In the genomic region with DNA sequence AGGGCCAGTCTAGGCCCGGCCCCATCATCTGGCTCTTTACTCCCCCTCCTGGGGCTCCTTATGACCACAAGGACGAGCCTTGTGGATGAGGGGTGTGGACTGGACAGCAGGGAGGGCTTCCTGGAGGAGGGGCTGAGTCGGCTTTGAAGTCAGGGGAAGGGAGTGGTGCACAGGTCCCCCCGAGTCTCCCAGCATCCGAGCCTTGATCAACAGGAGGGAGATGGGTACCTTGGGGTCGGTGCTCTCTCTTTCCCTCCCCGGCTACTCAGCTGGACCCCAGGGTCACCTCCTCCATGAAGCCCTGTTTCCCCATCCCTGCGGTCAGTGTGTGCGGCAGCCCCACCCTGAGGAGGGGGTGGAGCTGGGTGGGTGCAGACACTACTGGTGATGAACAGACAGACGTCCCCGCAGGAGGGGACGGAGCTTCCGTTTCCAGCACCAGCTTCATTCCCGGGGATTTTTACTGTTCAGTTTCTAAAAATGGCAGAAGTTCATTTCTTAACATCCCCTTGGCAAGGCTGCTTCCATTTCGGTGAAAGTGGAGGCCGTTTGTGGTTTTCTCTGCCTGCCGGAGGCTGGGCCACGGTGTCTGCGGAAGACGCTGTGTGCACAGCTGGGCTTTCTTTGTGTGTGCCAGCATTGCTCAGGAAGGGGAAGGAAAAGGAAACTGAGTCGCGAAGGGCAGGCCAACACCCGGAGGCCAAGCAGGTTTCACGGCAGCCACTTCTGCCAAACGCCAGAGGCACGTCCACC, we compare ENCODE assay signal across 1 cellular context.
TF ChIP-seq lines count a peak whose summit lies in the region.

No MANE protein-coding gene starts in this region.

TF ChIP-seq in H1, 55 proteins besides CTCF, POLR2A, EP300 and RAD21 (continued from another document):
- TF ChIP-seq, protein P1, sequence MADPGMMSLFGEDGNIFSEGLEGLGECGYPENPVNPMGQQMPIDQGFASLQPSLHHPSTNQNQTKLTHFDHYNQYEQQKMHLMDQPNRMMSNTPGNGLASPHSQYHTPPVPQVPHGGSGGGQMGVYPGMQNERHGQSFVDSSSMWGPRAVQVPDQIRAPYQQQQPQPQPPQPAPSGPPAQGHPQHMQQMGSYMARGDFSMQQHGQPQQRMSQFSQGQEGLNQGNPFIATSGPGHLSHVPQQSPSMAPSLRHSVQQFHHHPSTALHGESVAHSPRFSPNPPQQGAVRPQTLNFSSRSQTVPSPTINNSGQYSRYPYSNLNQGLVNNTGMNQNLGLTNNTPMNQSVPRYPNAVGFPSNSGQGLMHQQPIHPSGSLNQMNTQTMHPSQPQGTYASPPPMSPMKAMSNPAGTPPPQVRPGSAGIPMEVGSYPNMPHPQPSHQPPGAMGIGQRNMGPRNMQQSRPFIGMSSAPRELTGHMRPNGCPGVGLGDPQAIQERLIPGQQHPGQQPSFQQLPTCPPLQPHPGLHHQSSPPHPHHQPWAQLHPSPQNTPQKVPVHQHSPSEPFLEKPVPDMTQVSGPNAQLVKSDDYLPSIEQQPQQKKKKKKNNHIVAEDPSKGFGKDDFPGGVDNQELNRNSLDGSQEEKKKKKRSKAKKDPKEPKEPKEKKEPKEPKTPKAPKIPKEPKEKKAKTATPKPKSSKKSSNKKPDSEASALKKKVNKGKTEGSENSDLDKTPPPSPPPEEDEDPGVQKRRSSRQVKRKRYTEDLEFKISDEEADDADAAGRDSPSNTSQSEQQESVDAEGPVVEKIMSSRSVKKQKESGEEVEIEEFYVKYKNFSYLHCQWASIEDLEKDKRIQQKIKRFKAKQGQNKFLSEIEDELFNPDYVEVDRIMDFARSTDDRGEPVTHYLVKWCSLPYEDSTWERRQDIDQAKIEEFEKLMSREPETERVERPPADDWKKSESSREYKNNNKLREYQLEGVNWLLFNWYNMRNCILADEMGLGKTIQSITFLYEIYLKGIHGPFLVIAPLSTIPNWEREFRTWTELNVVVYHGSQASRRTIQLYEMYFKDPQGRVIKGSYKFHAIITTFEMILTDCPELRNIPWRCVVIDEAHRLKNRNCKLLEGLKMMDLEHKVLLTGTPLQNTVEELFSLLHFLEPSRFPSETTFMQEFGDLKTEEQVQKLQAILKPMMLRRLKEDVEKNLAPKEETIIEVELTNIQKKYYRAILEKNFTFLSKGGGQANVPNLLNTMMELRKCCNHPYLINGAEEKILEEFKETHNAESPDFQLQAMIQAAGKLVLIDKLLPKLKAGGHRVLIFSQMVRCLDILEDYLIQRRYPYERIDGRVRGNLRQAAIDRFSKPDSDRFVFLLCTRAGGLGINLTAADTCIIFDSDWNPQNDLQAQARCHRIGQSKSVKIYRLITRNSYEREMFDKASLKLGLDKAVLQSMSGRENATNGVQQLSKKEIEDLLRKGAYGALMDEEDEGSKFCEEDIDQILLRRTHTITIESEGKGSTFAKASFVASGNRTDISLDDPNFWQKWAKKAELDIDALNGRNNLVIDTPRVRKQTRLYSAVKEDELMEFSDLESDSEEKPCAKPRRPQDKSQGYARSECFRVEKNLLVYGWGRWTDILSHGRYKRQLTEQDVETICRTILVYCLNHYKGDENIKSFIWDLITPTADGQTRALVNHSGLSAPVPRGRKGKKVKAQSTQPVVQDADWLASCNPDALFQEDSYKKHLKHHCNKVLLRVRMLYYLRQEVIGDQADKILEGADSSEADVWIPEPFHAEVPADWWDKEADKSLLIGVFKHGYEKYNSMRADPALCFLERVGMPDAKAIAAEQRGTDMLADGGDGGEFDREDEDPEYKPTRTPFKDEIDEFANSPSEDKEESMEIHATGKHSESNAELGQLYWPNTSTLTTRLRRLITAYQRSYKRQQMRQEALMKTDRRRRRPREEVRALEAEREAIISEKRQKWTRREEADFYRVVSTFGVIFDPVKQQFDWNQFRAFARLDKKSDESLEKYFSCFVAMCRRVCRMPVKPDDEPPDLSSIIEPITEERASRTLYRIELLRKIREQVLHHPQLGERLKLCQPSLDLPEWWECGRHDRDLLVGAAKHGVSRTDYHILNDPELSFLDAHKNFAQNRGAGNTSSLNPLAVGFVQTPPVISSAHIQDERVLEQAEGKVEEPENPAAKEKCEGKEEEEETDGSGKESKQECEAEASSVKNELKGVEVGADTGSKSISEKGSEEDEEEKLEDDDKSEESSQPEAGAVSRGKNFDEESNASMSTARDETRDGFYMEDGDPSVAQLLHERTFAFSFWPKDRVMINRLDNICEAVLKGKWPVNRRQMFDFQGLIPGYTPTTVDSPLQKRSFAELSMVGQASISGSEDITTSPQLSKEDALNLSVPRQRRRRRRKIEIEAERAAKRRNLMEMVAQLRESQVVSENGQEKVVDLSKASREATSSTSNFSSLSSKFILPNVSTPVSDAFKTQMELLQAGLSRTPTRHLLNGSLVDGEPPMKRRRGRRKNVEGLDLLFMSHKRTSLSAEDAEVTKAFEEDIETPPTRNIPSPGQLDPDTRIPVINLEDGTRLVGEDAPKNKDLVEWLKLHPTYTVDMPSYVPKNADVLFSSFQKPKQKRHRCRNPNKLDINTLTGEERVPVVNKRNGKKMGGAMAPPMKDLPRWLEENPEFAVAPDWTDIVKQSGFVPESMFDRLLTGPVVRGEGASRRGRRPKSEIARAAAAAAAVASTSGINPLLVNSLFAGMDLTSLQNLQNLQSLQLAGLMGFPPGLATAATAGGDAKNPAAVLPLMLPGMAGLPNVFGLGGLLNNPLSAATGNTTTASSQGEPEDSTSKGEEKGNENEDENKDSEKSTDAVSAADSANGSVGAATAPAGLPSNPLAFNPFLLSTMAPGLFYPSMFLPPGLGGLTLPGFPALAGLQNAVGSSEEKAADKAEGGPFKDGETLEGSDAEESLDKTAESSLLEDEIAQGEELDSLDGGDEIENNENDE (IDR thresholded peaks at IDR 0.05; ENCODE audit: insufficient replicate concordance, low read length), result no peak
- TF ChIP-seq KDM1A (IDR thresholded peaks at IDR 0.05; ENCODE audit: borderline replicate concordance, low read length), result no peak
- TF ChIP-seq SP2 (IDR thresholded peaks at IDR 0.05; ENCODE audit: low read length), result no peak
- no peak for TF ChIP-seq CTBP2 (IDR thresholded peaks at IDR 0.05; ENCODE audit: borderline replicate concordance, insufficient read depth, insufficient read length, low read length)
- no peak for TF ChIP-seq TAF7 (optimal IDR thresholded peaks at IDR 0.05; ENCODE audit: borderline replicate concordance, low read depth, low read length)
- TF ChIP-seq FOSL1 (IDR thresholded peaks at IDR 0.05; ENCODE audit: insufficient read depth, low read depth, low read length), result no peak
- TF ChIP-seq HDAC6 (IDR thresholded peaks at IDR 0.05; ENCODE audit: low read depth, low read length), result no peak
- no peak for TF ChIP-seq SUZ12 (IDR thresholded peaks at IDR 0.05; ENCODE audit: low read length)
